28 cellular contexts compared by ENCODE assay signal in the genomic region with DNA sequence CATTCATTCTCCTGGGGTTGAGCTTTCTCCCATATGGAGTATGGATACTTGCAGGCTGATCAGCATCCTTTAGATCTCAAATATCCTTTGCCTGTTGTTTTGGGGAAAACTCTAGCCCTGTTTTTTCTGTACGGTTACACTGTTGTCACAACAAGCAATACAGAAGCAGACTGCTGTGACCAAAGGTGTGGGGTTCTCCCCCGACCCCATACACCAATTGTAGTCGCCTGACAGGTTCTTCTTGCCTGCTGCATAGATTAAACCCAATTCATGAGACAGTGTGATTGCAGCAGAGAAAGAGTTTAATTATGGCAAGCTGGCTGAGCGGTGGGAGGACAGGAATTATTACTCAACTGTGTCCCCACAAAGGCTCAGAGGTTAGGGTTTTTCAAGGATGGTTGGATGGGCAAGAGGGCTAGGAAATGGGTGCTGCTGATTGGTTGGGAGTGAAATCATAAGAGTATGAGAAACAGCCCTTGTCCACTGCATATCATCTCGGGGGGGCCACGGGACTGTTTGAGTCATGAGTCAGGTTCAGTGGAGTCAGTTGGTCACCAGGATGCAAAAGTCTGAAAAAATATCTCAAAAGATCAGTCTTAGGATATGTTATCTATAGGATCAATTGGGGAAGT. TPM values are rescaled to one million over a fixed set of nuclear protein-coding genes. Genes with fewer than 3 reads are reported as not detected.
A peak's percentile ranks its signal among the peaks of the same experiment; 100 is the strongest.
DNase-seq lines count a peak whose midpoint lies in the region; ATAC-seq, FAIRE-seq and TF ChIP-seq lines count a peak whose summit lies in the region.
"Had no signal": no experiment of that assay in that cellular context is flagged by ENCODE, and none has a peak within 500 bp of the region (broad histone marks: within the 10 kb centered on the region; RNA-seq: fewer than 3 reads in every experiment).

No MANE protein-coding gene starts in this region.

- no peak for FAIRE-seq in astrocyte (lab: Jason Lieb, UNC)
- FAIRE-seq: GM19239 had no signal

- peak overlapping the region; percentile 12 for H3K27ac ChIP-seq in astrocyte (ENCODE audit: low read depth, low read length)
- H3K27ac ChIP-seq in mesenchymal stem cell (ENCODE audit: low read length, poor library complexity, severe bottlenecking) = peak overlapping the region; percentile 22
- H3K27ac ChIP-seq in caudate nucleus (ENCODE audit: low read depth, low read length) = no peak overlapping the region
- H3K27ac ChIP-seq: cardiac muscle cell, epithelial cell of prostate, left ventricle myocardium inferior, prostate gland had no signal

- peaks cover 58% of the 10 kb centered on the region for H3K4me1 Mint-ChIP-seq in astrocyte (ENCODE audit: low read depth, unreplicated experiment)
- H3K4me1 Mint-ChIP-seq: B cell, IgD-negative memory B cell had no signal

- H3K27me3 ChIP-seq in astrocyte (ENCODE audit: insufficient read depth, low read length) (no peaks in the 10 kb centered on the region), mesenchymal stem cell (ENCODE audit: control insufficient read depth in 1 of 2, insufficient read depth in 1 of 2, low read length in 2 of 2) (no peaks in the 10 kb centered on the region)
- H3K27me3 ChIP-seq: cardiac muscle cell had no signal

- no peak for ATAC-seq in GM21717 (IDR thresholded peaks at IDR 0.05; ENCODE audit: unreplicated experiment)
- ATAC-seq: activated CD8-positive, alpha-beta T cell treated with anti-CD3 and anti-CD28 coated beads, Interleukin-2, amount 10 ng/mL, durations not matched to agents 7 days and 5 days had no signal

- H2AK5ac ChIP-seq in mesenchymal stem cell (ENCODE audit: low read length, severe bottlenecking) = peak overlapping the region; percentile 64

- no peak overlapping the region for H2AFZ ChIP-seq in astrocyte (ENCODE audit: low read depth, low read length)
- no peak overlapping the region for H2AFZ ChIP-seq in mesenchymal stem cell (ENCODE audit: low read depth, low read length)

- H2BK5ac ChIP-seq in mesenchymal stem cell (ENCODE audit: low read depth, low read length, poor library complexity, severe bottlenecking) = no peak overlapping the region

- no peaks in the 10 kb centered on the region for H3K9me3 Mint-ChIP-seq in astrocyte (ENCODE audit: unreplicated experiment)
- H3K9me3 Mint-ChIP-seq: activated T-cell treated with anti-CD3 and anti-CD28 coated beads, Interleukin-2, amount 50 U/mL, for 24 hours; IgD-negative memory B cell; mesothelial cell of epicardium; nephron had no signal

- H2BK15ac ChIP-seq in mesenchymal stem cell (ENCODE audit: low read depth, poor library complexity, severe bottlenecking) = no peak overlapping the region

- DNase-seq in HT1080 (ENCODE audit: low read depth) (peak; percentile 47), astrocyte (ENCODE audit: low read depth) (peak; percentile 49), mesenchymal stem cell (no peak), caudate nucleus (lab: John Stamatoyannopoulos, UW) (no peak), NCI-H345 treated with DMSO at 0.1 percent for 48 hours (lab: John Stamatoyannopoulos, UW; ENCODE audit: unreplicated experiment) (no peak)
- no peak for DNase-seq in activated CD4-positive, alpha-beta T cell treated with anti-CD3 and anti-CD28 coated beads, Interleukin-2, amount 50 U/mL, for 4 hours
- DNase-seq: activated CD8-positive, alpha-beta T cell treated with anti-CD3 and anti-CD28 coated beads, Interleukin-2, amount 10 ng/mL, durations not matched to agents 7 days and 5 days; activated naive CD4-positive, alpha-beta T cell treated with Interleukin-2 at 50 U/mL for 16 hours; activated T-cell treated with anti-CD3 and anti-CD28 coated beads, Interleukin-2, amount 50 U/mL, for 24 hours; amniotic stem cell; dermis blood vessel endothelial cell; DMS79 treated with DMSO at 0.1 percent for 48 hours; left ventricle myocardium inferior; NCI-H146; NCI-H2171; NCI-H69; Right ventricle myocardium superior; stimulated activated CD4-positive, alpha-beta T cell treated with anti-CD3 and anti-CD28 coated beads, Interleukin-1b, Interleukin-23, amount 100 ng/mL, for 48 hours; SW 1271 had no signal

- no peak overlapping the region for H4K8ac ChIP-seq in mesenchymal stem cell (ENCODE audit: low read length)

- no peak overlapping the region for H2BK120ac ChIP-seq in mesenchymal stem cell (ENCODE audit: low read depth, low read length)

- H3K27me3 Mint-ChIP-seq in astrocyte (ENCODE audit: low read depth, unreplicated experiment) = no peaks in the 10 kb centered on the region
- H3K27me3 Mint-ChIP-seq: activated T-cell treated with anti-CD3 and anti-CD28 coated beads, Interleukin-2, amount 50 U/mL, for 24 hours; IgD-negative memory B cell had no signal

- no peaks in the 10 kb centered on the region for H3K79me2 ChIP-seq in astrocyte (ENCODE audit: insufficient read depth, low read length)

- H3K4me1 ChIP-seq in astrocyte (ENCODE audit: insufficient read depth, low read length) = peaks cover 47% of the 10 kb centered on the region
- H3K4me1 ChIP-seq in mesenchymal stem cell (ENCODE audit: control insufficient read depth, insufficient read depth, low read depth, low read length) = peaks cover 35% of the 10 kb centered on the region
- H3K4me1 ChIP-seq: prostate gland had no signal

- TF ChIP-seq CTCF in astrocyte (IDR thresholded peaks at IDR 0.05; ENCODE audit: insufficient read depth, low read depth, low read length) = no peak

- H3K4me3 ChIP-seq in astrocyte (ENCODE audit: insufficient read depth, low read depth, low read length) (no peak overlapping the region), mesenchymal stem cell (ENCODE audit: insufficient read depth in 1 of 2, low read depth in 1 of 2, low read length in 2 of 2) (no peak overlapping the region)
- H3K4me3 ChIP-seq: cardiac muscle cell, left ventricle myocardium inferior, prostate gland had no signal

- peaks cover 6% of the 10 kb centered on the region for H4K20me1 ChIP-seq in astrocyte (ENCODE audit: insufficient read depth, low read length)

- H3K4me3 Mint-ChIP-seq in astrocyte (ENCODE audit: unreplicated experiment) = peak overlapping the region; percentile 78
- H3K4me3 Mint-ChIP-seq: activated CD8-positive, alpha-beta T cell treated with anti-CD3 and anti-CD28 coated beads, Interleukin-2, amount 10 ng/mL, durations not matched to agents 7 days and 5 days; activated T-cell treated with anti-CD3 and anti-CD28 coated beads, Interleukin-2, amount 50 U/mL, for 24 hours; B cell; IgD-negative memory B cell; mesothelial cell of epicardium; nephron had no signal

- H3K4me2 ChIP-seq in astrocyte (ENCODE audit: low read length) (no peak overlapping the region), mesenchymal stem cell (ENCODE audit: low read length, poor library complexity, severe bottlenecking) (no peak overlapping the region)

- H3K4ac ChIP-seq in mesenchymal stem cell (ENCODE audit: low read depth in 1 of 2, low read length in 2 of 2) = no peak overlapping the region

- H2BK12ac ChIP-seq in mesenchymal stem cell (ENCODE audit: low read length in 2 of 2) = peak overlapping the region in 1 of 2 experiments; percentile 55

- H3K79me1 ChIP-seq in mesenchymal stem cell (replicated peaks; ENCODE audit: low read length, poor library complexity, severe bottlenecking) = peaks cover 7% of the 10 kb centered on the region

- H3K27ac Mint-ChIP-seq in astrocyte (ENCODE audit: unreplicated experiment) = peak overlapping the region; percentile 88
- H3K27ac Mint-ChIP-seq: activated CD8-positive, alpha-beta T cell treated with anti-CD3 and anti-CD28 coated beads, Interleukin-2, amount 10 ng/mL, durations not matched to agents 7 days and 5 days; activated T-cell treated with anti-CD3 and anti-CD28 coated beads, Interleukin-2, amount 50 U/mL, for 24 hours; B cell; IgD-negative memory B cell; mesothelial cell of epicardium had no signal

- no peak overlapping the region for H3K18ac ChIP-seq in mesenchymal stem cell (ENCODE audit: low read depth in 1 of 2, low read length in 2 of 2)

- H3K9ac ChIP-seq in astrocyte (ENCODE audit: low read length) (no peak overlapping the region), mesenchymal stem cell (ENCODE audit: low read length) (no peak overlapping the region)

- H4K91ac ChIP-seq in mesenchymal stem cell (ENCODE audit: low read length) = peak overlapping the region; percentile 36

- H3K23ac ChIP-seq in mesenchymal stem cell (ENCODE audit: low read length in 2 of 2) = no peak overlapping the region

- WGBS in mesenchymal stem cell = 91% methylated on average over 6 of the region's 6 CpGs

- H3K36me3 ChIP-seq in astrocyte (ENCODE audit: insufficient read depth, low read length) (peaks cover 13% of the 10 kb centered on the region), mesenchymal stem cell (ENCODE audit: control insufficient read depth in 1 of 2, insufficient read depth in 2 of 2, low read depth in 1 of 2, low read length in 2 of 2) (peaks cover 18 to 57% of the 10 kb centered on the region in 2 experiments)
- H3K36me3 ChIP-seq: cardiac muscle cell, prostate gland had no signal

- H3K9me3 ChIP-seq in astrocyte (ENCODE audit: insufficient read depth, low read depth, low read length) (no peaks in the 10 kb centered on the region), mesenchymal stem cell (ENCODE audit: control insufficient read depth, low read length) (no peaks in the 10 kb centered on the region)
- H3K9me3 ChIP-seq: left ventricle myocardium inferior, prostate gland had no signal

- no peak overlapping the region for H3K14ac ChIP-seq in mesenchymal stem cell (ENCODE audit: low read length in 2 of 2)

- peaks cover 40% of the 10 kb centered on the region for H3K36me3 Mint-ChIP-seq in astrocyte (ENCODE audit: low read depth, unreplicated experiment)

RNA-seq across cellular contexts. Expression of gene ITGB1BP1, which starts 40.6 kb away (rescaled TPM):
- total RNA-seq in HT1080 (2014; rRNA removed; shearing (Covaris generic)) = 94.0 and 123 TPM in 2 replicates
- 68.4 and 85.6 TPM in 2 replicates for polyA plus RNA-seq in HT1080 (2015; cell fraction: cytosol; rRNA removed)
- 51.1 and 52.9 TPM in 2 replicates for polyA plus RNA-seq in HT1080 (2015; cell fraction: nucleus; rRNA removed)
- 121 and 126 TPM in 2 replicates for total RNA-seq in astrocyte
- polyA plus RNA-seq in mesenchymal stem cell (2013, experiment 1 of 2) = 138 TPM
- 132 TPM for polyA plus RNA-seq in mesenchymal stem cell (2013, experiment 2 of 2)

RNA-seq across cellular contexts. Expression of gene CPSF3, which starts 40.7 kb away (rescaled TPM):
- total RNA-seq in HT1080 (2014; rRNA removed; shearing (Covaris generic)) = 81.5 and 108 TPM in 2 replicates
- 58.6 and 69.7 TPM in 2 replicates for polyA plus RNA-seq in HT1080 (2015; cell fraction: cytosol; rRNA removed)
- polyA plus RNA-seq in HT1080 (2015; cell fraction: nucleus; rRNA removed) = 140 and 156 TPM in 2 replicates
- total RNA-seq in astrocyte = 36.2 and 40.3 TPM in 2 replicates
- polyA plus RNA-seq in mesenchymal stem cell (2013, experiment 1 of 2) = 26.5 TPM
- 27.3 TPM for polyA plus RNA-seq in mesenchymal stem cell (2013, experiment 2 of 2)

Comparison
In these comparisons a context has a peak if more than half of its experiments do, and no peak if none do; other contexts are left out.
1. DNase-seq: peak in HT1080 (single experiment) and astrocyte (single experiment); none in mesenchymal stem cell (single experiment), caudate nucleus (0 of 61), NCI-H345 treated with DMSO at 0.1 percent for 48 hours (single experiment) and activated CD4-positive, alpha-beta T cell treated with anti-CD3 and anti-CD28 coated beads, Interleukin-2, amount 50 U/mL, for 4 hours (0 of 2).